ENCODE assay signal across 21 cellular contexts in the genomic region with DNA sequence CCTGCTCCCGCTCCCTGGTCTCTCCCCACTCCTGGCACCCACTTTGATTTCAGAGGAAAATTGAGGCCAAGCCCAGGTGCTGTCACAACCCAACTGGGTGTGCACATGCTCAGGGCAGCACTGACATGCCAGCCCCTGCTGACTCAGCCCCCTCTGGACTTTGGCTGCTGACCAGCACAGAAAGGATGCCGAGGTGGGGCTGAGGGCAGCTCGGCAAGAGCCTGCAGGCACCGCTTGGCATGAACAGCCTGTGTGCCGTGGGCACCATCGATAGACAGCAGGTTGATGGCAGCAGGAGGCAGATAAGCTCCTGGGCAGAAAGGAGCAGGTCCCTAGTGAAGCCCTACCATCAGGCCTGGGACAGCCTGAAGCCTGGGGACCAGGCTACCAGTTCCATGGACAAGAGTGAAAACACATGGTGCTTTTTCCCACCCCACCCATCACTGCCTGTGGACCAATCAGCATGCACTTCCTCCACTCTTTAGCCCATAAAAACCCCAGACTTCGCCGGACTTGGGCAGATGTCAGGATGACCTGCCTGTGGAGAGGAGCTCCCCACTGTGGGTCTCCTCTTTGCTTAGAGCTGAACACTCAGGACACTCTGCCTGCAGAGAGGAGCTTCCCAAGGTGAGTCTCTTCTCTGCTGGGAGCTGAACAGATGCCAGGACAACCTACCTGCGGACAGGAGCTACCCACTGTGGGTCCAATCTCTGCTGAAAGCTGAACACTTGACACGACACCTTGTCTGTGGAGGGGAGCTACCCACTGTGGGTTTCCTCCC.
A peak's percentile ranks its signal among the peaks of the same experiment; 100 is the strongest.
DNase-seq lines count a peak whose midpoint lies in the region; ATAC-seq, FAIRE-seq and TF ChIP-seq lines count a peak whose summit lies in the region.
"Had no signal": no experiment of that assay in that cellular context is flagged by ENCODE, and none has a peak within 500 bp of the region (broad histone marks: within the 10 kb centered on the region; RNA-seq: fewer than 3 reads in every experiment).

No MANE protein-coding gene starts in this region.

- intact Hi-C loops in right cardiac atrium (cut with DNase I): no loop called here
- intact Hi-C loops in Right ventricle myocardium superior (cut with DNase I): no loop called here
- intact Hi-C loops in kidney (cut with DNase I): no loop called here
- intact Hi-C loops in upper lobe of right lung (cut with DNase I): no loop called here

- 93% methylated on average over 10 of the region's 10 CpGs for WGBS in right cardiac atrium

- TF ChIP-seq CTCF in kidney (IDR thresholded peaks at IDR 0.05; ENCODE audit: borderline replicate concordance, extremely low read depth, insufficient read depth) (no peak), upper lobe of right lung (IDR thresholded peaks at IDR 0.05) (no peak)

- H3K9ac ChIP-seq in kidney (ENCODE audit: low read length in 2 of 2): no peak overlapping the region
- H3K9ac ChIP-seq: BLaER1 treated with 17β-estradiol and CSF1 and Interleukin-3, amounts not matched to agents 10 nM and 100 nM had no signal

- H3K4me1 ChIP-seq in right cardiac atrium (ENCODE audit: control insufficient read depth, insufficient read depth, low read length): no peaks in the 10 kb centered on the region
- no peaks in the 10 kb centered on the region for H3K4me1 ChIP-seq in kidney (ENCODE audit: control insufficient read depth in 1 of 2, insufficient read depth in 1 of 2, low read depth in 1 of 2, low read length in 2 of 2)
- no peaks in the 10 kb centered on the region for H3K4me1 ChIP-seq in upper lobe of right lung
- H3K4me1 ChIP-seq: BE2C; BLaER1 treated with 17β-estradiol and CSF1 and Interleukin-3, amounts not matched to agents 10 nM and 100 nM; HAP-1 had no signal

- DNase-seq in right cardiac atrium (peak in 2 of 3 donors; percentile 13 to 26), Right ventricle myocardium superior (no peak), kidney (peak; percentile 52), upper lobe of right lung (no peak), ACHN (no peak)
- DNase-seq: AML-193; BE2C; Calu3; CD4-positive, alpha-beta memory T cell; COR-L47; DMS53; DMS79 treated with DMSO at 0.1 percent for 48 hours; GF-D8; HFFc6 had no signal

- H3K36me3 ChIP-seq in kidney (ENCODE audit: control insufficient read depth in 1 of 2, insufficient read depth in 2 of 2, low read length in 2 of 2) (no peaks in the 10 kb centered on the region), upper lobe of right lung (no peaks in the 10 kb centered on the region)
- H3K36me3 ChIP-seq: BE2C; BLaER1 treated with 17β-estradiol and CSF1 and Interleukin-3, amounts not matched to agents 10 nM and 100 nM; HAP-1 had no signal

- H3K27me3 ChIP-seq in right cardiac atrium (ENCODE audit: control insufficient read depth, insufficient read depth) (no peaks in the 10 kb centered on the region), upper lobe of right lung (no peaks in the 10 kb centered on the region)
- H3K27me3 ChIP-seq: BLaER1 treated with 17β-estradiol and CSF1 and Interleukin-3, amounts not matched to agents 10 nM and 100 nM had no signal

- H3K9me3 ChIP-seq in right cardiac atrium (ENCODE audit: control insufficient read depth, low read length) (no peaks in the 10 kb centered on the region), kidney (ENCODE audit: control insufficient read depth in 1 of 2, low read length in 2 of 2) (no peaks in the 10 kb centered on the region), upper lobe of right lung (no peaks in the 10 kb centered on the region)
- H3K9me3 ChIP-seq: BE2C; BLaER1 treated with 17β-estradiol and CSF1 and Interleukin-3, amounts not matched to agents 10 nM and 100 nM; HAP-1 had no signal

- H3K4me3 ChIP-seq in right cardiac atrium (ENCODE audit: low read length) (no peak overlapping the region), kidney (ENCODE audit: low read length in 2 of 2) (no peak overlapping the region), upper lobe of right lung (no peak overlapping the region)
- H3K4me3 ChIP-seq: BLaER1 treated with 17β-estradiol and CSF1 and Interleukin-3, amounts not matched to agents 10 nM and 100 nM; GM23338; HAP-1 had no signal

- FAIRE-seq in kidney (lab: Jason Lieb, UNC): no peak
- FAIRE-seq: GM12891, GM18507, H54 had no signal

- H3K27ac ChIP-seq in right cardiac atrium (ENCODE audit: low read length): no peak overlapping the region
- no peak overlapping the region for H3K27ac ChIP-seq in kidney (ENCODE audit: low read depth in 2 of 2, low read length in 2 of 2)
- no peak overlapping the region for H3K27ac ChIP-seq in upper lobe of right lung
- H3K27ac ChIP-seq: BLaER1 treated with 17β-estradiol and CSF1 and Interleukin-3, amounts not matched to agents 10 nM and 100 nM had no signal

- ATAC-seq in right cardiac atrium: no peak
- ATAC-seq in Right ventricle myocardium superior (ENCODE audit: poor library complexity): no peak
- ATAC-seq in upper lobe of right lung: peak; percentile 17
- no peak for ATAC-seq in HG02970 (IDR thresholded peaks at IDR 0.05; ENCODE audit: low FRiP score, unreplicated experiment)
- ATAC-seq: GM23338 had no signal

- in situ Hi-C loops in ACHN (cut with HindIII; ENCODE audit: low pct_ligation_motif_present, low pct_unique_long_range_greater_than_20kb, low sequenced_read_pairs): no loop called here

Comparison
In these comparisons a context has a peak if more than half of its experiments do, and no peak if none do; other contexts are left out.
1. DNase-seq: peak in right cardiac atrium (2 of 3) and kidney (single experiment); none in Right ventricle myocardium superior (single experiment), upper lobe of right lung (single experiment) and ACHN (single experiment).